ENCODE assay signal across 8 cellular contexts in genomic region chr15:59104912-59105732, GRCh38. TPM values are rescaled to one million over a fixed set of nuclear protein-coding genes. Genes with fewer than 3 reads are reported as not detected.
A peak's percentile ranks its signal among the peaks of the same experiment; 100 is the strongest.
DNase-seq lines count a peak whose midpoint lies in the region; ATAC-seq and TF ChIP-seq lines count a peak whose summit lies in the region.

TSS of gene CCNB2 (plus strand) at chr15:59105146. CDS start at chr15:59105269, 123 bp downstream.

- no peaks in the 10 kb centered on the region for H3K4me1 ChIP-seq in thyroid gland

- TF ChIP-seq POLR2A in thyroid gland (IDR thresholded peaks at IDR 0.05), result peak in 1 of 2 donors; percentile 37

- H3K4me1 Mint-ChIP-seq in glutamatergic neuron (ENCODE audit: low read depth, unreplicated experiment) (peaks cover 3% of the 10 kb centered on the region), osteocyte (ENCODE audit: unreplicated experiment) (peaks cover 14% of the 10 kb centered on the region)

- no peaks in the 10 kb centered on the region for H3K36me3 ChIP-seq in thyroid gland

- H3K36me3 Mint-ChIP-seq in activated naive CD4-positive, alpha-beta T cell treated with anti-CD3 and anti-CD28 coated beads, Interleukin-2, amount 50 U/mL, for 72 hours, result peaks cover 8 to 32% of the 10 kb centered on the region in 2 donors
- H3K36me3 Mint-ChIP-seq in glutamatergic neuron (ENCODE audit: unreplicated experiment) (no peaks in the 10 kb centered on the region), osteocyte (ENCODE audit: unreplicated experiment) (no peaks in the 10 kb centered on the region)

- H3K27me3 Mint-ChIP-seq in glutamatergic neuron (ENCODE audit: unreplicated experiment), result no peaks in the 10 kb centered on the region
- no peaks in the 10 kb centered on the region for H3K27me3 Mint-ChIP-seq in osteocyte (ENCODE audit: unreplicated experiment)

- no peaks in the 10 kb centered on the region for H3K9me3 Mint-ChIP-seq in activated naive CD4-positive, alpha-beta T cell treated with anti-CD3 and anti-CD28 coated beads, Interleukin-2, amount 50 U/mL, for 72 hours
- H3K9me3 Mint-ChIP-seq in glutamatergic neuron (ENCODE audit: unreplicated experiment) (no peaks in the 10 kb centered on the region), osteocyte (ENCODE audit: unreplicated experiment) (no peaks in the 10 kb centered on the region)

- ATAC-seq in HG02678 (IDR thresholded peaks at IDR 0.05; ENCODE audit: unreplicated experiment), result peak; percentile 99
- ATAC-seq in activated naive CD4-positive, alpha-beta T cell treated with anti-CD3 and anti-CD28 coated beads, Interleukin-2, amount 50 U/mL, for 72 hours, result peak; percentile 99

- no peak for TF ChIP-seq CTCF in GM12864 (IDR thresholded peaks at IDR 0.05; ENCODE audit: low read depth, low read length, missing control alignments)
- no peak for TF ChIP-seq CTCF in glutamatergic neuron (IDR thresholded peaks at IDR 0.05; ENCODE audit: partially characterized antibody, unreplicated experiment)
- TF ChIP-seq CTCF in osteocyte (IDR thresholded peaks at IDR 0.05), result no peak
- TF ChIP-seq CTCF in thyroid gland (IDR thresholded peaks at IDR 0.05), result no peak

- H3K4me3 ChIP-seq in GM12864 (ENCODE audit: low read depth, low read length) (peak within 1 kb of the TSS; percentile 93), thyroid gland (replicated peaks in 1 of 3) (peak within 1 kb of the TSS; percentile 39 to 71 (median 58))

- peak within 1 kb of the TSS; percentile 92 to 99 for H3K27ac Mint-ChIP-seq in activated naive CD4-positive, alpha-beta T cell treated with anti-CD3 and anti-CD28 coated beads, Interleukin-2, amount 50 U/mL, for 72 hours
- H3K27ac Mint-ChIP-seq in glutamatergic neuron (ENCODE audit: unreplicated experiment) (peak within 1 kb of the TSS; percentile 94), osteocyte (ENCODE audit: unreplicated experiment) (peak within 1 kb of the TSS; percentile 96)

- intact Hi-C loops in thyroid gland (cut with DNase I), result loop anchor here (10.0 kb wide), 1 partner anchor 120 kb away; the partner anchor contains the start of gene RNF111

- DNase-seq in GM12864 (ENCODE audit: low read depth), result peak; percentile 94
- peak; percentile 98 for DNase-seq in NCI-H1105 treated with DMSO at 0.1 percent for 48 hours (lab: John Stamatoyannopoulos, UW)
- DNase-seq in SKM-1 treated with dmso at 0.1 percent for 144 hours (lab: John Stamatoyannopoulos, UW; ENCODE audit: unreplicated experiment), result peak; percentile 94
- peak; percentile 79 to 87 for DNase-seq in activated naive CD4-positive, alpha-beta T cell treated with anti-CD3 and anti-CD28 coated beads, Interleukin-2, amount 50 U/mL, for 72 hours (ENCODE audit: low spot score in 2 of 2)
- peak; percentile 86 for DNase-seq in glutamatergic neuron
- peak; percentile 93 for DNase-seq in osteocyte (ENCODE audit: extremely low spot score, unreplicated experiment)
- DNase-seq in thyroid gland, result peak; percentile 84 to 85

- H3K4me3 Mint-ChIP-seq in glutamatergic neuron (ENCODE audit: unreplicated experiment) (peak within 1 kb of the TSS; percentile 94), osteocyte (ENCODE audit: unreplicated experiment) (peak within 1 kb of the TSS; percentile 91)

- H3K27ac ChIP-seq in thyroid gland, result no peak within 1 kb of the TSS

- no peaks in the 10 kb centered on the region for H3K9me3 ChIP-seq in thyroid gland

- no peaks in the 10 kb centered on the region for H3K27me3 ChIP-seq in thyroid gland

- WGBS in thyroid gland, 2 donors, result 0 to 1% methylated on average over 28 to 57 of the region's 57 CpGs

RNA-seq across cellular contexts. Expression of gene CCNB2, which starts in this region (rescaled TPM):
- 100 to 1,000 TPM in 1 of 2 donors, 10 to 100 TPM in 1; 74.3 to 120 TPM for total RNA-seq in activated naive CD4-positive, alpha-beta T cell treated with anti-CD3 and anti-CD28 coated beads, Interleukin-2, amount 50 U/mL, for 72 hours
- total RNA-seq in glutamatergic neuron (ENCODE audit: unreplicated experiment), result 13.1 TPM
- total RNA-seq in osteocyte, result 12.2 and 12.7 TPM in 2 replicates
- 1 to 10 TPM; 1.1 to 2.1 (median 1.7) TPM for total RNA-seq in thyroid gland
